ENCODE assay signal across 15 cellular contexts in the genomic region with DNA sequence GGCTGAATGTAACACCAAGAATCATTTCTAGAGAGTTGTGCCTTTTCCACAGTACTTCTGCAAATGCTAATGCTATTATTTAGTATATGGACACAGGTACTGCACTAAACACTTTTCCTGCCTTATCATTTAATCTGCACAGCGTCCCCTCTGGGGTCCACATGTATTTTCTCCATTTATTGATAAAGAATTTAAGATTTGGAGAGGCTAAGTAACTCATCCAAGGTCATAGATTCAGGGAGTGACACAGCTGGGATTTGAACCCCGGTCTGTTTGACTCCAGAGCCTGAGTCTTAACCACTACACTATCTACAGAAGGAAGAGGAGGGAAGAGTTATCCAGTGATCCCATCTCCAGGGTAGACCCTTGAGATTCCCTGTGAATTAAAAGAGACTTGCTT. TPM values are rescaled to one million over a fixed set of nuclear protein-coding genes. Genes with fewer than 3 reads are reported as not detected.
"Had no signal": no experiment of that assay in that cellular context is flagged by ENCODE, and none has a peak within 500 bp of the region (broad histone marks: within the 10 kb centered on the region; RNA-seq: fewer than 3 reads in every experiment).

No MANE protein-coding gene starts in this region.

- H3K27ac Mint-ChIP-seq: activated CD8-positive, alpha-beta T cell treated with anti-CD3 and anti-CD28 coated beads, Interleukin-2, amount 10 ng/mL, durations not matched to agents 7 days and 5 days; activated T-helper 1 cell treated with anti-CD3 and anti-CD28 coated beads, Interleukin-12 subunit alpha, Interleukin-12 subunit beta, Interleukin-2, Interleukin-4 antibody, amounts not matched to agents 30 ng/mL and 10 ng/mL and 1 ng/mL, durations not matched to agents 14 hours and 24 hours and 36 hours; stimulated activated naive CD8-positive, alpha-beta T cell treated with anti-CD3 and anti-CD28 coated beads, Interleukin-15, amount 100 ng/mL, for 72 hours had no signal

- ATAC-seq: activated CD8-positive, alpha-beta T cell treated with anti-CD3 and anti-CD28 coated beads, Interleukin-2, amount 10 ng/mL, durations not matched to agents 7 days and 5 days; stimulated activated naive CD8-positive, alpha-beta T cell treated with anti-CD3 and anti-CD28 coated beads, Interleukin-15, amount 100 ng/mL, for 72 hours had no signal

- H3K9ac ChIP-seq: parathyroid adenoma had no signal

- H3K4me1 ChIP-seq: breast epithelium, parathyroid adenoma had no signal

- H3K27ac ChIP-seq: parathyroid adenoma, WERI-Rb-1 had no signal

- H3K4me3 ChIP-seq: breast epithelium, skin epidermis had no signal

- H3K27me3 Mint-ChIP-seq: stimulated activated naive CD8-positive, alpha-beta T cell treated with anti-CD3 and anti-CD28 coated beads, Interleukin-15, amount 100 ng/mL, for 72 hours had no signal

- H3K36me3 ChIP-seq: breast epithelium, WERI-Rb-1 had no signal

- H3K9me3 Mint-ChIP-seq: activated T-helper 1 cell treated with anti-CD3 and anti-CD28 coated beads, Interleukin-12 subunit alpha, Interleukin-12 subunit beta, Interleukin-2, Interleukin-4 antibody, amounts not matched to agents 30 ng/mL and 10 ng/mL and 1 ng/mL, durations not matched to agents 14 hours and 24 hours and 36 hours; stimulated activated naive CD8-positive, alpha-beta T cell treated with anti-CD3 and anti-CD28 coated beads, Interleukin-15, amount 100 ng/mL, for 72 hours had no signal

- H3K4me3 Mint-ChIP-seq: activated CD8-positive, alpha-beta T cell treated with anti-CD3 and anti-CD28 coated beads, Interleukin-2, amount 10 ng/mL, durations not matched to agents 7 days and 5 days; activated T-helper 1 cell treated with anti-CD3 and anti-CD28 coated beads, Interleukin-12 subunit alpha, Interleukin-12 subunit beta, Interleukin-2, Interleukin-4 antibody, amounts not matched to agents 30 ng/mL and 10 ng/mL and 1 ng/mL, durations not matched to agents 14 hours and 24 hours and 36 hours; stimulated activated naive CD8-positive, alpha-beta T cell treated with anti-CD3 and anti-CD28 coated beads, Interleukin-15, amount 100 ng/mL, for 72 hours had no signal

- DNase-seq: activated CD4-positive, alpha-beta T cell treated with anti-CD3 and anti-CD28 coated beads for 4 hours; activated CD8-positive, alpha-beta T cell treated with anti-CD3 and anti-CD28 coated beads, Interleukin-2, amount 10 ng/mL, durations not matched to agents 7 days and 5 days; activated naive CD4-positive, alpha-beta T cell; aorta; dermis blood vessel endothelial cell; kidney; left ventricle myocardium superior; stimulated activated CD4-positive, alpha-beta T cell treated with anti-CD3 and anti-CD28 coated beads, Interleukin-4, amount 100 ng/mL, for 4 hours; stimulated activated naive CD8-positive, alpha-beta T cell treated with anti-CD3 and anti-CD28 coated beads, Interleukin-15, amount 100 ng/mL, for 72 hours; WERI-Rb-1 had no signal

- H3K79me2 ChIP-seq: parathyroid adenoma had no signal

- H3K9me3 ChIP-seq: breast epithelium had no signal

- H3K27me3 ChIP-seq: breast epithelium had no signal

RNA-seq across cellular contexts. Expression of a gene that starts 24.9 kb away (rescaled TPM):
- total RNA-seq: dermis blood vessel endothelial cell, epithelial cell of proximal tubule had no signal
